Comparison of ENCODE assay signal across 10 cellular contexts in the genomic region with DNA sequence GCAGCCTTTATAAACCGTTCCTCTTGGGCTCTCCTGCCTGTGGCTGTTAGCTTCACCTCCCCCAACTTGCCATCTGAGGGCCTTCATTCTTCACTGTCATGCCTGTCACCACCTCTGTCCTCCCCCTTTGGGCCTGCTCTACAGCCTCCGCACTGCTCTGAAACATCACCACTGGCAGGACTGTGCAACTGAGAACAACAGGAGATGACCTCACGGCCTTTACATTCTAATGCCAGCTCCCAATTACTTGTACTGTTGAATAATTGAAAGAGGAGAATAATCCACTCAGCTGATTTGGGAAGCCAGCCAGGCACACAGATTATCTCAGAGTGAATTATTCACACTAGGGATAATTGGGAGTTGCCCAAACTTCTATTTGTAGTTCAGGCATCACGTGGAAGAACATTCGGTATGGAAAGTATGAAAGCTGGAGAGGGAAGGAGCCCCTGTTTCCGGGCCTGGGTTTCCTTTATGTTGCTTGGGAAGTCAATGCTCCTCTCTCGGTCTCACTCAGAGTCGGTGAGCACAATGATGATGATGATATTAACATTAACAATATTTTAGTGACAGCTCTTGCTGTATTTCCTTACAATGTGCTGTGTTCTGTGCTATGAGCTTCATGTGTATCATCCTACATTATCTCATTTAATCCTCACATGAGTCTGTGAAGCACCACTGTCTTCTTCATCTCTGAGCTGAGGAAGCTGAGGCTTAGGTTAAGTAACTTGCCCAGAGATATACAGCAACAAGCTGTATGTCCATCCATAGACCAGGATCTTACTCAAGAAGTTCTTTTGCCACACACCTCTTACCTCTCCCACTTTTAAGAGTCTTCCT.
A peak's percentile ranks its signal among the peaks of the same experiment; 100 is the strongest.
DNase-seq lines count a peak whose midpoint lies in the region; ATAC-seq and TF ChIP-seq lines count a peak whose summit lies in the region.
"Had no signal": no experiment of that assay in that cellular context is flagged by ENCODE, and none has a peak within 500 bp of the region (broad histone marks: within the 10 kb centered on the region; RNA-seq: fewer than 3 reads in every experiment).

No MANE protein-coding gene starts in this region.

- H3K79me2 ChIP-seq in GM23248 (ENCODE audit: insufficient read depth) (no peaks in the 10 kb centered on the region), MM.1S (ENCODE audit: low read length) (no peaks in the 10 kb centered on the region)

- H3K4me3 ChIP-seq in GM23248 (0 out of 2 replicates have a peak overlapping the region, but pooled peaks have one; percentile 5), heart right ventricle (no peak overlapping the region), MM.1S (ENCODE audit: low read length) (no peak overlapping the region)
- no peak overlapping the region for H3K4me3 ChIP-seq in CD8-positive, alpha-beta memory T cell (ENCODE audit: low read length)
- H3K4me3 ChIP-seq: PC-9 had no signal

- peaks cover 0 to 4% (median 1%) of the 10 kb centered on the region in 3 donors for H3K36me3 Mint-ChIP-seq in CD8-positive, alpha-beta memory T cell
- H3K36me3 Mint-ChIP-seq: CD8-positive, alpha-beta T cell had no signal

- ATAC-seq in heart right ventricle, result peak; percentile 82 to 93 (median 90)
- no peak for ATAC-seq in HG03354 (IDR thresholded peaks at IDR 0.05; ENCODE audit: poor library complexity, severe bottlenecking, unreplicated experiment)
- ATAC-seq: CD8-positive, alpha-beta T cell had no signal

- H3K4me1 ChIP-seq in GM23248 (ENCODE audit: insufficient read depth) (peaks cover 37% of the 10 kb centered on the region), heart right ventricle (peaks cover 15 to 61% (median 46%) of the 10 kb centered on the region in 9 donors), MM.1S (ENCODE audit: low read length) (no peaks in the 10 kb centered on the region)
- H3K4me1 ChIP-seq in CD8-positive, alpha-beta memory T cell (ENCODE audit: insufficient read depth, low read length), result peaks cover 2% of the 10 kb centered on the region

- intact Hi-C loops in heart right ventricle (cut with DNase I), result loop anchor here in 2 of 10 donors (5.0 to 10.0 kb wide), 4 partner anchors 62 to 290 kb away; a partner anchor contains a TSS

- no peak overlapping the region for H3K4me3 Mint-ChIP-seq in CD8-positive, alpha-beta memory T cell
- H3K4me3 Mint-ChIP-seq: CD8-positive, alpha-beta T cell had no signal

- H3K4me1 Mint-ChIP-seq in CD8-positive, alpha-beta memory T cell, result peaks cover under 1 to 10% (median 4%) of the 10 kb centered on the region in 3 donors

- CTCF ChIA-PET in CD8-positive, alpha-beta memory T cell (lab: Charles Lee), result no interaction called here

- peaks cover 0 to 2% of the 10 kb centered on the region in 2 donors for H3K27me3 Mint-ChIP-seq in CD8-positive, alpha-beta memory T cell

- DNase-seq in GM23248, result peak; percentile 87
- DNase-seq in anterior cingulate cortex (lab: John Stamatoyannopoulos, UW), result peak in 36 of 58 donors; percentile 28 to 85 (median 57)
- peak; percentile 33 to 81 for DNase-seq in heart right ventricle
- peak; percentile 19 for DNase-seq in renal cortical epithelial cell (ENCODE audit: low read depth)
- no peak for DNase-seq in MM.1S
- no peak for DNase-seq in CD8-positive, alpha-beta memory T cell
- DNase-seq in HPDE6-E6E7 (ENCODE audit: extremely low spot score), result no peak
- DNase-seq: CD8-positive, alpha-beta T cell; PC-9 had no signal

- H3K4me2 ChIP-seq in GM23248 (ENCODE audit: unreplicated experiment) (peak overlapping the region; percentile 45), MM.1S (ENCODE audit: low read depth, low read length) (no peak overlapping the region)
- H3K4me2 ChIP-seq: PC-9 had no signal

- H4K20me1 ChIP-seq in GM23248 (ENCODE audit: insufficient read depth) (no peaks in the 10 kb centered on the region), MM.1S (ENCODE audit: insufficient read depth, low read length) (no peaks in the 10 kb centered on the region)

- POLR2A ChIA-PET in CD8-positive, alpha-beta memory T cell (lab: Charles Lee), result no interaction called here

- H3K9me2 ChIP-seq in GM23248 (ENCODE audit: insufficient read depth) (no peaks in the 10 kb centered on the region), MM.1S (replicated peaks; ENCODE audit: insufficient read depth, low read length) (no peaks in the 10 kb centered on the region)

- H3K9me3 ChIP-seq in GM23248 (ENCODE audit: low read depth) (no peaks in the 10 kb centered on the region), heart right ventricle (no peaks in the 10 kb centered on the region), MM.1S (replicated peaks; ENCODE audit: insufficient read depth, low read length) (no peaks in the 10 kb centered on the region)
- H3K9me3 ChIP-seq in CD8-positive, alpha-beta memory T cell (ENCODE audit: low read length), result no peaks in the 10 kb centered on the region

- no peak overlapping the region for H3K27ac Mint-ChIP-seq in CD8-positive, alpha-beta memory T cell
- H3K27ac Mint-ChIP-seq: CD8-positive, alpha-beta T cell had no signal

- no peaks in the 10 kb centered on the region for H3K9me3 Mint-ChIP-seq in CD8-positive, alpha-beta memory T cell
- H3K9me3 Mint-ChIP-seq: CD8-positive, alpha-beta T cell had no signal

- H3F3A ChIP-seq in GM23248 (ENCODE audit: insufficient read depth) (peaks cover 27% of the 10 kb centered on the region), MM.1S (ENCODE audit: insufficient read depth, low read length) (no peaks in the 10 kb centered on the region)

- H3K9ac ChIP-seq in GM23248, result peak overlapping the region; percentile 39
- no peak overlapping the region for H3K9ac ChIP-seq in MM.1S (ENCODE audit: low read length)

- peak overlapping the region; percentile 26 for H2AFZ ChIP-seq in GM23248
- H2AFZ ChIP-seq in MM.1S (ENCODE audit: low read length), result no peak overlapping the region
- H2AFZ ChIP-seq: PC-9 had no signal

- TF ChIP-seq CTCF in heart right ventricle (IDR thresholded peaks at IDR 0.05) (no peak), MM.1S (IDR thresholded peaks at IDR 0.05; ENCODE audit: low read length) (no peak)

- peak overlapping the region; percentile 74 for H3K27ac ChIP-seq in GM23248
- peak overlapping the region; percentile 77 to 93 (median 82) for H3K27ac ChIP-seq in heart right ventricle
- H3K27ac ChIP-seq in MM.1S (ENCODE audit: low read length), result no peak overlapping the region
- no peak overlapping the region for H3K27ac ChIP-seq in CD8-positive, alpha-beta memory T cell (ENCODE audit: low read depth, low read length)
- H3K27ac ChIP-seq: PC-9 had no signal

- H3K36me3 ChIP-seq in GM23248 (ENCODE audit: low read depth) (no peaks in the 10 kb centered on the region), heart right ventricle (no peaks in the 10 kb centered on the region), MM.1S (replicated peaks; ENCODE audit: insufficient read depth, low read length) (no peaks in the 10 kb centered on the region)
- H3K36me3 ChIP-seq in CD8-positive, alpha-beta memory T cell (ENCODE audit: insufficient read depth, low read length), result no peaks in the 10 kb centered on the region

- 3 to 4% methylated on average over 8 of the region's 8 CpGs for WGBS in GM23248 (ENCODE audit: low coverage in 1 of 2, low lambda C conversion rate in 2 of 2, missing lambda C conversion rate in 2 of 2), 2 experiments
- whole genome bisulfite sequencing in heart right ventricle, 2 donors, result 5 to 17% methylated on average over 8 of the region's 8 CpGs

- in situ Hi-C loops in GM23248 (cut with MboI), result no loop called here

- H3K27me3 ChIP-seq in GM23248 (replicated peaks; ENCODE audit: insufficient read depth) (no peaks in the 10 kb centered on the region), heart right ventricle (no peaks in the 10 kb centered on the region), MM.1S (replicated peaks; ENCODE audit: insufficient read depth, low read length) (no peaks in the 10 kb centered on the region)
- no peaks in the 10 kb centered on the region for H3K27me3 ChIP-seq in CD8-positive, alpha-beta memory T cell (ENCODE audit: insufficient read depth, low read length, poor library complexity, severe bottlenecking)

Comparison
In these comparisons a context has a peak if more than half of its experiments do, and no peak if none do; other contexts are left out.
1. DNase-seq: peak in GM23248 (single experiment), anterior cingulate cortex (36 of 58), heart right ventricle (2 of 2) and renal cortical epithelial cell (single experiment); none in MM.1S (single experiment), CD8-positive, alpha-beta memory T cell (0 of 5) and HPDE6-E6E7 (single experiment).
2. H3K27ac ChIP-seq: peak in GM23248 (single experiment) and heart right ventricle (10 of 10); none in MM.1S (single experiment) and CD8-positive, alpha-beta memory T cell (single experiment).